8 cellular contexts compared by ENCODE assay signal in genomic region chr3:128727059-128727458, GRCh38. TPM values are rescaled to one million over a fixed set of nuclear protein-coding genes. Genes with fewer than 3 reads are reported as not detected.
DNase-seq lines count a peak whose midpoint lies in the region; ATAC-seq and TF ChIP-seq lines count a peak whose summit lies in the region.

No MANE protein-coding gene starts in this region.

- H2AK5ac ChIP-seq in neuronal stem cell (ENCODE audit: low read depth, low read length), result no peak overlapping the region

- H3K9ac ChIP-seq in OCI-LY1 (ENCODE audit: low read length) (peak overlapping the region; percentile 92), neuronal stem cell (ENCODE audit: low read depth, low read length, poor library complexity) (no peak overlapping the region)

- no peaks in the 10 kb centered on the region for H3K9me3 ChIP-seq in CD4-positive, alpha-beta memory T cell (ENCODE audit: control insufficient read depth in 1 of 2, low read length in 2 of 2)
- no peaks in the 10 kb centered on the region for H3K9me3 ChIP-seq in OCI-LY1 (ENCODE audit: low read length)
- no peaks in the 10 kb centered on the region for H3K9me3 ChIP-seq in neuronal stem cell (replicated peaks in 1 of 2; ENCODE audit: control insufficient read depth in 2 of 2, insufficient read depth in 1 of 2, low read depth in 1 of 2, low read length in 2 of 2)

- H4K8ac ChIP-seq in neuronal stem cell (ENCODE audit: low read depth, low read length), result no peak overlapping the region

- H3F3A ChIP-seq in OCI-LY1 (ENCODE audit: insufficient read depth, low read length), result no peaks in the 10 kb centered on the region

- H2BK120ac ChIP-seq in neuronal stem cell (ENCODE audit: low read depth, low read length), result no peak overlapping the region

- peak overlapping the region; percentile 93 for H3K4me2 ChIP-seq in OCI-LY1 (ENCODE audit: low read length)
- H3K4me2 ChIP-seq in neuronal stem cell (ENCODE audit: insufficient read depth, low read length, poor library complexity, severe bottlenecking), result peak overlapping the region; percentile 93

- no peaks in the 10 kb centered on the region for H4K20me1 ChIP-seq in OCI-LY1 (ENCODE audit: insufficient read depth, low read length)

- H3K4ac ChIP-seq in neuronal stem cell (ENCODE audit: low read length), result no peak overlapping the region

- no peaks in the 10 kb centered on the region for H3K9me3 Mint-ChIP-seq in CD4-positive, alpha-beta memory T cell
- H3K9me3 Mint-ChIP-seq in endothelial cell (ENCODE audit: unreplicated experiment), result no peaks in the 10 kb centered on the region

- no peak overlapping the region for H2BK12ac ChIP-seq in neuronal stem cell (ENCODE audit: low read length)

- peak overlapping the region; percentile 98 for H3K27ac ChIP-seq in CD4-positive, alpha-beta memory T cell (ENCODE audit: low read depth, low read length)
- H3K27ac ChIP-seq in OCI-LY1 (ENCODE audit: low read depth, low read length, poor library complexity, severe bottlenecking) (peak overlapping the region; percentile 31), neuronal stem cell (replicated peaks; ENCODE audit: low read length) (no peak overlapping the region)

- H3K27me3 ChIP-seq in CD4-positive, alpha-beta memory T cell (ENCODE audit: insufficient read depth, low read length), result no peaks in the 10 kb centered on the region
- no peaks in the 10 kb centered on the region for H3K27me3 ChIP-seq in OCI-LY1 (ENCODE audit: insufficient read depth, low read length)
- no peaks in the 10 kb centered on the region for H3K27me3 ChIP-seq in neuronal stem cell (ENCODE audit: control insufficient read depth in 3 of 3, insufficient read depth in 3 of 3, low read depth in 1 of 3, low read length in 3 of 3)

- TF ChIP-seq CTCF in OCI-LY1 (IDR thresholded peaks at IDR 0.05; ENCODE audit: low read length) (no peak), endothelial cell (IDR thresholded peaks at IDR 0.05; ENCODE audit: unreplicated experiment) (no peak), GM13976 (IDR thresholded peaks at IDR 0.05; ENCODE audit: borderline replicate concordance, control extremely low read depth, extremely low read depth, insufficient read depth, missing control alignments) (no peak)

- intact Hi-C loops in CD4-positive, alpha-beta memory T cell (cut with micrococcal nuclease), result loop anchor here (2.0 to 5.0 kb wide), 5 partner anchors 68 to 550 kb away; partner anchors contain the start of genes ACAD9, CNBP and HMCES
- intact Hi-C loops in sciatic nerve (cut with DNase I), result no loop called here

- CTCF ChIA-PET in CD4-positive, alpha-beta memory T cell (lab: Charles Lee; ENCODE audit: partially characterized antibody), result interaction anchor here (1.0 to 1.9 kb wide), 4 partner anchors 11 to 68 kb away, joined by 4 to 7 read pairs (median 5); no protein-coding TSS in a partner anchor

- H3K36me3 ChIP-seq in CD4-positive, alpha-beta memory T cell (ENCODE audit: insufficient read depth, low read length), result no peaks in the 10 kb centered on the region
- H3K36me3 ChIP-seq in OCI-LY1 (ENCODE audit: insufficient read depth, low read length) (peaks cover 16% of the 10 kb centered on the region), neuronal stem cell (replicated peaks in 1 of 2; ENCODE audit: control insufficient read depth in 2 of 2, insufficient read depth in 2 of 2, low read length in 2 of 2) (peaks cover 0 to 23% of the 10 kb centered on the region in 2 donors)

- no peak overlapping the region for H3K18ac ChIP-seq in neuronal stem cell (ENCODE audit: low read length)

- H2AFZ ChIP-seq in OCI-LY1 (ENCODE audit: low read length) (no peak overlapping the region), neuronal stem cell (ENCODE audit: low read length) (no peak overlapping the region)

- peaks cover 8% of the 10 kb centered on the region for H3K79me1 ChIP-seq in neuronal stem cell (ENCODE audit: low read depth, low read length)

- peak overlapping the region; percentile 79 to 86 for H3K4me3 ChIP-seq in CD4-positive, alpha-beta memory T cell (ENCODE audit: low read length in 2 of 2)
- H3K4me3 ChIP-seq in OCI-LY1 (ENCODE audit: low read depth, low read length, poor library complexity, severe bottlenecking) (peak overlapping the region; percentile 92), neuronal stem cell (ENCODE audit: low read length in 2 of 2) (peak overlapping the region; percentile 81 to 100)

- no peak for ATAC-seq in sciatic nerve

- no peak overlapping the region for H2BK15ac ChIP-seq in neuronal stem cell (ENCODE audit: low read length)

- peak overlapping the region; percentile 72 for H2BK5ac ChIP-seq in neuronal stem cell (ENCODE audit: low read length)

- H3K27me3 Mint-ChIP-seq in CD4-positive, alpha-beta memory T cell, result peaks cover 0 to 2% of the 10 kb centered on the region in 2 donors
- peaks cover 11% of the 10 kb centered on the region for H3K27me3 Mint-ChIP-seq in endothelial cell (ENCODE audit: unreplicated experiment)

- DNase-seq in CD4-positive, alpha-beta memory T cell, result no peak
- DNase-seq in endothelial cell (ENCODE audit: low spot score), result no peak
- DNase-seq in neuronal stem cell (ENCODE audit: low spot score), result no peak
- no peak for DNase-seq in NOMO-1 treated with DMSO at 0.1 percent for 48 hours (lab: John Stamatoyannopoulos, UW; ENCODE audit: unreplicated experiment)
- DNase-seq in GM13976 (ENCODE audit: low spot score), result no peak
- no peak for DNase-seq in NCI-H2227 treated with DMSO at 0.1 percent for 48 hours (lab: John Stamatoyannopoulos, UW)
- DNase-seq in sciatic nerve (ENCODE audit: low spot score), result no peak

- peak overlapping the region; percentile 77 to 97 (median 95) for H3K27ac Mint-ChIP-seq in CD4-positive, alpha-beta memory T cell
- H3K27ac Mint-ChIP-seq in endothelial cell (ENCODE audit: unreplicated experiment), result peak overlapping the region; percentile 90

- WGBS in neuronal stem cell (ENCODE audit: extremely low coverage in 2 of 2, insufficient read length in 2 of 2, insufficient replicate concordance in 1 of 2), 2 donors, result no CpG with 5 or more reads among the region's 4 CpGs

- POLR2A ChIA-PET in CD4-positive, alpha-beta memory T cell (lab: Charles Lee; ENCODE audit: partially characterized antibody), result interaction anchor here (1.0 to 4.0 kb wide), 8 partner anchors 12 to 151 kb away, joined by 3 to 44 read pairs (median 10); no protein-coding TSS in a partner anchor

- H3K79me2 ChIP-seq in OCI-LY1 (ENCODE audit: insufficient read depth, low read length), result peaks cover 59% of the 10 kb centered on the region

- no peaks in the 10 kb centered on the region for H3K9me2 ChIP-seq in OCI-LY1 (ENCODE audit: low read depth, low read length)

- H3K14ac ChIP-seq in neuronal stem cell (ENCODE audit: low read length), result no peak overlapping the region

- peaks cover 57% of the 10 kb centered on the region for H3K4me1 ChIP-seq in CD4-positive, alpha-beta memory T cell (ENCODE audit: insufficient read depth, low read length)
- peaks cover 49% of the 10 kb centered on the region for H3K4me1 ChIP-seq in OCI-LY1 (ENCODE audit: insufficient read depth, low read length, severe bottlenecking)
- peaks cover 4 to 6% of the 10 kb centered on the region in 2 donors for H3K4me1 ChIP-seq in neuronal stem cell (ENCODE audit: control insufficient read depth in 2 of 2, insufficient read depth in 1 of 2, low read depth in 1 of 2, low read length in 2 of 2)

- peak overlapping the region; percentile 92 to 98 (median 95) for H3K4me3 Mint-ChIP-seq in CD4-positive, alpha-beta memory T cell
- H3K4me3 Mint-ChIP-seq in endothelial cell (ENCODE audit: unreplicated experiment), result peak overlapping the region; percentile 98

- peaks cover 43 to 66% (median 52%) of the 10 kb centered on the region in 4 donors for H3K4me1 Mint-ChIP-seq in CD4-positive, alpha-beta memory T cell
- H3K4me1 Mint-ChIP-seq in endothelial cell (ENCODE audit: unreplicated experiment), result peaks cover 36% of the 10 kb centered on the region

- H4K91ac ChIP-seq in neuronal stem cell (ENCODE audit: low read depth, low read length, poor library complexity), result no peak overlapping the region

- in situ Hi-C loops in GM13976 (cut with MboI; ENCODE audit: low sequenced_read_pairs, unreplicated experiment), result no loop called here

- no peak overlapping the region for H3K23ac ChIP-seq in neuronal stem cell (ENCODE audit: low read depth, low read length, poor library complexity)

- peaks cover 4 to 22% of the 10 kb centered on the region in 2 donors for H3K36me3 Mint-ChIP-seq in CD4-positive, alpha-beta memory T cell
- H3K36me3 Mint-ChIP-seq in endothelial cell (ENCODE audit: low read depth, unreplicated experiment), result peaks cover 9% of the 10 kb centered on the region

RNA-seq across cellular contexts. Expression of gene RAB7A, which starts 1.1 kb away (rescaled TPM):
- total RNA-seq in CD4-positive, alpha-beta memory T cell, result 100 to 1,000 TPM; 141 to 152 TPM
- 100 to 1,000 TPM; 185 to 269 TPM for polyA plus RNA-seq in CD4-positive, alpha-beta memory T cell
- total RNA-seq in endothelial cell (ENCODE audit: unreplicated experiment) (155 TPM), sciatic nerve (233 TPM)
- polyA plus RNA-seq in neuronal stem cell (2013, experiment 1 of 2), result 139 TPM
- 133 TPM for polyA plus RNA-seq in neuronal stem cell (2013, experiment 2 of 2)
